In genomic region chr6:32179746-32180405, GRCh38 we compare ENCODE assay signal across 11 cellular contexts. TPM values are rescaled to one million over a fixed set of nuclear protein-coding genes. Genes with fewer than 3 reads are reported as not detected.
A peak's percentile ranks its signal among the peaks of the same experiment; 100 is the strongest.
DNase-seq lines count a peak whose midpoint lies in the region; TF ChIP-seq lines count a peak whose summit lies in the region.
"Had no signal": no experiment of that assay in that cellular context is flagged by ENCODE, and none has a peak within 500 bp of the region (broad histone marks: within the 10 kb centered on the region; RNA-seq: fewer than 3 reads in every experiment).

No MANE protein-coding gene starts in this region.

- peak overlapping the region; percentile 74 for H3K4me3 ChIP-seq in OCI-LY7 (ENCODE audit: low read depth, low read length, poor library complexity, severe bottlenecking)
- H3K4me3 ChIP-seq in esophagus muscularis mucosa: peak overlapping the region in 2 of 4 donors; percentile 75 to 85
- no peak overlapping the region for H3K4me3 ChIP-seq in skeletal muscle tissue (ENCODE audit: low read length in 3 of 3)

- H3K9me3 ChIP-seq in OCI-LY7 (ENCODE audit: low read length) (no peaks in the 10 kb centered on the region), esophagus muscularis mucosa (no peaks in the 10 kb centered on the region), skeletal muscle tissue (ENCODE audit: control insufficient read depth in 3 of 3, low read length in 3 of 3) (no peaks in the 10 kb centered on the region)

- H3K79me2 ChIP-seq in OCI-LY7 (ENCODE audit: insufficient read depth, low read depth, low read length): peaks cover 9% of the 10 kb centered on the region; the same call in 1 of the 2 replicates

- H3K9me3 Mint-ChIP-seq in T-helper 1 cell treated with Interleukin-12 subunit alpha and Interleukin-12 subunit beta and Interleukin-4 antibody, amounts not matched to agents 30 μg/mL and 1 μg/mL, for 36 hours: no peaks in the 10 kb centered on the region

- no peaks in the 10 kb centered on the region for H3K27me3 Mint-ChIP-seq in T-helper 1 cell treated with Interleukin-12 subunit alpha and Interleukin-12 subunit beta and Interleukin-4 antibody, amounts not matched to agents 30 μg/mL and 1 μg/mL, for 36 hours (ENCODE audit: low read depth)

- no peaks in the 10 kb centered on the region for H3K9me2 ChIP-seq in OCI-LY7 (ENCODE audit: insufficient read depth, low read length)

- peaks cover 40% of the 10 kb centered on the region for H3K4me1 Mint-ChIP-seq in T-helper 1 cell treated with Interleukin-12 subunit alpha and Interleukin-12 subunit beta and Interleukin-4 antibody, amounts not matched to agents 30 μg/mL and 1 μg/mL, for 36 hours (ENCODE audit: low read depth)

- peak overlapping the region; percentile 38 for H3K4me3 Mint-ChIP-seq in T-helper 1 cell treated with Interleukin-12 subunit alpha and Interleukin-12 subunit beta and Interleukin-4 antibody, amounts not matched to agents 30 μg/mL and 1 μg/mL, for 36 hours

- TF ChIP-seq EP300 in esophagus muscularis mucosa (IDR thresholded peaks at IDR 0.05): no peak

- no peak for TF ChIP-seq CTCF in OCI-LY7 (conservative IDR thresholded peaks at IDR 0.05; ENCODE audit: low read length)
- no peak for TF ChIP-seq CTCF in esophagus muscularis mucosa (IDR thresholded peaks at IDR 0.05)

- TF ChIP-seq POLR2A in esophagus muscularis mucosa (IDR thresholded peaks at IDR 0.05; ENCODE audit: low read depth): no peak

- intact Hi-C loops in OCI-LY7 (cut with micrococcal nuclease; ENCODE audit: unreplicated experiment): no loop called here
- intact Hi-C loops in esophagus muscularis mucosa (cut with DNase I): no loop called here

- H2AFZ ChIP-seq in OCI-LY7 (ENCODE audit: low read length): no peak overlapping the region

- POLR2A ChIA-PET in OCI-LY7 (lab: Charles Lee): interaction anchor here (1.2 to 1.8 kb wide), 2 partner anchors 10 to 16 kb away, joined by 5 to 16 read pairs; partner anchors contain the start of gene PBX2

- DNase-seq in T-helper 1 cell (no peak), OCI-LY7 (ENCODE audit: low spot score) (no peak), esophagus muscularis mucosa (ENCODE audit: extremely low spot score) (no peak), NCI-H2196 treated with DMSO at 0.1 percent for 48 hours (lab: John Stamatoyannopoulos, UW; ENCODE audit: unreplicated experiment) (no peak), NCI-H1105 treated with DMSO at 0.1 percent for 48 hours (lab: John Stamatoyannopoulos, UW) (no peak)
- DNase-seq in effector CD8-positive, alpha-beta T cell (lab: John Stamatoyannopoulos, UW): no peak
- DNase-seq: activated CD8-positive, alpha-beta memory T cell treated with anti-CD3 and anti-CD28 coated beads, Interleukin-2, amount 50 U/mL, for 4 hours; NCI-H2107; SHP77 treated with DMSO at 0.1 percent for 48 hours had no signal

- BruUV-seq in OCI-LY7 (replicated peaks; lab: Mats Ljungman, UMichigan): TSS peak; percentile 83

- H3K27me3 ChIP-seq in esophagus muscularis mucosa (no peaks in the 10 kb centered on the region), skeletal muscle tissue (ENCODE audit: control insufficient read depth in 3 of 3, insufficient read depth in 3 of 3, low read length in 3 of 3) (no peaks in the 10 kb centered on the region)

- CTCF ChIA-PET in OCI-LY7 (lab: Charles Lee; ENCODE audit: unreplicated experiment): no interaction called here

- H3K36me3 ChIP-seq in OCI-LY7 (ENCODE audit: insufficient read depth, low read length) (peaks cover 34% of the 10 kb centered on the region), esophagus muscularis mucosa (peaks cover 0 to 44% (median 30%) of the 10 kb centered on the region in 4 donors), skeletal muscle tissue (ENCODE audit: control insufficient read depth in 3 of 3, insufficient read depth in 3 of 3, low read length in 3 of 3) (peaks cover 25 to 30% (median 27%) of the 10 kb centered on the region in 3 donors)

- peaks cover 31% of the 10 kb centered on the region for H3K4me1 ChIP-seq in OCI-LY7 (ENCODE audit: insufficient read depth, low read length, poor library complexity, severe bottlenecking)
- H3K4me1 ChIP-seq in esophagus muscularis mucosa: peaks cover 59 to 78% (median 73%) of the 10 kb centered on the region in 4 donors
- H3K4me1 ChIP-seq in skeletal muscle tissue (ENCODE audit: control insufficient read depth in 3 of 3, insufficient read depth in 3 of 3, low read length in 3 of 3): peaks cover 57 to 65% (median 58%) of the 10 kb centered on the region in 3 donors

- 76% methylated on average over 10 of the region's 10 CpGs for whole genome bisulfite sequencing in esophagus muscularis mucosa

- peak overlapping the region in 1 of 3 donors; percentile 80 for H3K9ac ChIP-seq in skeletal muscle tissue (ENCODE audit: low read depth in 1 of 3, low read length in 3 of 3)

- H3K27ac Mint-ChIP-seq in T-helper 1 cell treated with Interleukin-12 subunit alpha and Interleukin-12 subunit beta and Interleukin-4 antibody, amounts not matched to agents 30 μg/mL and 1 μg/mL, for 36 hours: peak overlapping the region; percentile 23

- H3K27ac ChIP-seq in OCI-LY7 (ENCODE audit: low read depth, low read length, poor library complexity, severe bottlenecking) (no peak overlapping the region), esophagus muscularis mucosa (replicated peaks in 1 of 4) (peak overlapping the region; percentile 20 to 99 (median 96)), skeletal muscle tissue (ENCODE audit: low read depth, low read length) (peak overlapping the region; percentile 4)

- peaks cover 26% of the 10 kb centered on the region for H3K36me3 Mint-ChIP-seq in T-helper 1 cell treated with Interleukin-12 subunit alpha and Interleukin-12 subunit beta and Interleukin-4 antibody, amounts not matched to agents 30 μg/mL and 1 μg/mL, for 36 hours (ENCODE audit: low read depth)

- no peaks in the 10 kb centered on the region for H4K20me1 ChIP-seq in OCI-LY7 (ENCODE audit: insufficient read depth, low read length)

- H3K4me2 ChIP-seq in OCI-LY7 (ENCODE audit: low read length): peak overlapping the region; percentile 99

RNA-seq across cellular contexts. Expression of gene RNF5, which starts 1.7 kb away (rescaled TPM):
- total RNA-seq in OCI-LY7 (2014; rRNA removed; shearing (Covaris generic)): 51.3 and 59.9 TPM in 2 replicates
- total RNA-seq in OCI-LY7 (2022): 50.6 and 56.1 TPM in 2 replicates
- 10 to 100 TPM; 76.2 to 91.4 (median 88.5) TPM for total RNA-seq in esophagus muscularis mucosa
- total RNA-seq in skeletal muscle tissue: 57.9 TPM

RNA-seq across cellular contexts. Expression of gene AGPAT1, which starts 4.0 kb away (rescaled TPM):
- total RNA-seq in OCI-LY7 (2014; rRNA removed; shearing (Covaris generic)): 18.0 and 24.5 TPM in 2 replicates
- 28.1 and 30.1 TPM in 2 replicates for total RNA-seq in OCI-LY7 (2022)
- 10 to 100 TPM; 52.7 to 76.7 (median 68.9) TPM for total RNA-seq in esophagus muscularis mucosa
- 8.4 TPM for total RNA-seq in skeletal muscle tissue

RNA-seq across cellular contexts. Expression of gene AGER, which starts 4.2 kb away (rescaled TPM):
- 6.6 and 6.7 TPM in 2 replicates for total RNA-seq in OCI-LY7 (2014; rRNA removed; shearing (Covaris generic))
- total RNA-seq in OCI-LY7 (2022) (26.9 and 29.9 TPM in 2 replicates), esophagus muscularis mucosa (1 to 10 TPM in 3 of 4 donors, under 1 TPM in 1; 0.83 to 5.9 (median 3.8) TPM), skeletal muscle tissue (0.52 TPM)

RNA-seq across cellular contexts. Expression of gene PBX2, which starts 10.1 kb away (rescaled TPM):
- total RNA-seq in OCI-LY7 (2014; rRNA removed; shearing (Covaris generic)): 23.1 and 23.7 TPM in 2 replicates
- total RNA-seq in OCI-LY7 (2022): 77.3 and 80.5 TPM in 2 replicates
- total RNA-seq in esophagus muscularis mucosa: 10 to 100 TPM; 43.6 to 95.9 (median 59.3) TPM
- 50.1 TPM for total RNA-seq in skeletal muscle tissue

RNA-seq across cellular contexts. Expression of gene GPSM3, which starts 12.6 kb away (rescaled TPM):
- total RNA-seq in OCI-LY7 (2014; rRNA removed; shearing (Covaris generic)): 94.4 and 101 TPM in 2 replicates
- total RNA-seq in OCI-LY7 (2022) (99.9 and 100 TPM in 2 replicates), esophagus muscularis mucosa (10 to 100 TPM in 1 of 4 donors, 1 to 10 TPM in 3; 5.7 to 17.4 (median 8.6) TPM), skeletal muscle tissue (1.6 TPM)
